In the genomic region with DNA sequence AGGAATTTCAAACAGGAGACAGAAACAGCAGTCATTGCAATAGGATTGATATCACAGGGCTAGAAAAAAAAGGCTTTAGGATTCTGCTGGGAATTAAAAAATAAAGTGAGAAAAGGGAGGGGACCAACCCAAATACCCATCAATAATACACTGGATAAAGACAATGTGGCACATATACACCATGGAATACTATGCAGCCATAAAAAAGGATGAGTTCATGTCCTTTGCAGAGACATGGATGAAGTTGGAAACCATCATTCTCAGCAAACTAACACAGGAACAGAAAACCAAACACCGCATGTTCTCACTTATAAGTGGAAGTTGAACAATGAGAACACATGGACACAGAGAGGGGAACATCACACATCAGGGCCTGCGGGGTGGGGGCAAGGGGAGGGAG, we compare ENCODE assay signal across 5 cellular contexts.
DNase-seq lines count a peak whose midpoint lies in the region; ATAC-seq, FAIRE-seq and TF ChIP-seq lines count a peak whose summit lies in the region.
"Not testable (repeated sequence)": the region's sequence is repeated elsewhere in the genome, so short reads cannot be mapped to it uniquely, and the experiment has no call there.

No MANE protein-coding gene starts in this region.

- not testable (repeated sequence) for H3K4me2 ChIP-seq in HCT116 (ENCODE audit: low read length); K562 (ENCODE audit: insufficient read depth, low read length)

- intact Hi-C loops in HCT116 (cut with micrococcal nuclease); K562 (cut with micrococcal nuclease): not testable (repeated sequence)

- peak overlapping the region; percentile 52 for H3K27ac Mint-ChIP-seq in HFFc6
- not testable (repeated sequence) for H3K27ac Mint-ChIP-seq in endothelial cell (ENCODE audit: unreplicated experiment)

- not testable (repeated sequence) for TF ChIP-seq RAD21 in HCT116 (IDR thresholded peaks at IDR 0.05; ENCODE audit: low read depth); K562 (CRISPR knock-in tag; conservative IDR thresholded peaks at IDR 0.05 in 1 of 2, IDR thresholded peaks at IDR 0.05 in 1 of 2)

- DNase-seq in HCT116 (ENCODE audit: low read depth, low spot score); HFFc6; K562 (ENCODE audit: extremely low read depth in 1 of 4, low spot score in 3 of 4); endothelial cell (ENCODE audit: low spot score): not testable (repeated sequence)

- H3K9me3 Mint-ChIP-seq in HFFc6: peaks cover 20% of the 10 kb centered on the region
- not testable (repeated sequence) for H3K9me3 Mint-ChIP-seq in endothelial cell (ENCODE audit: unreplicated experiment)

- not testable (repeated sequence) for H3K4me3 ChIP-seq in HCT116 (replicated peaks in 1 of 2; ENCODE audit: low read depth in 1 of 2, low read length in 2 of 2); HEK293 (ENCODE audit: low read depth, low read length); K562

- POLR2A ChIA-PET in HCT116 (lab: Charles Lee); HEK293 (lab: Yijun Ruan, JAX); K562 (lab: Yijun Ruan, JAX): not testable (repeated sequence)

- peaks cover 62% of the 10 kb centered on the region for H3K36me3 Mint-ChIP-seq in HFFc6 (ENCODE audit: low read depth)
- not testable (repeated sequence) for H3K36me3 Mint-ChIP-seq in endothelial cell (ENCODE audit: low read depth, unreplicated experiment)

- H3K27ac ChIP-seq in HCT116 (ENCODE audit: low read depth, low read length): peak overlapping the region; percentile 55; the same call in 1 of the 2 replicates
- not testable (repeated sequence) for H3K27ac ChIP-seq in HEK293 (ENCODE audit: extremely low read depth, low read depth, low read length); K562 (ENCODE audit: extremely low read depth, low read depth, low read length)

- not testable (repeated sequence) for TF ChIP-seq EP300 in K562 (IDR thresholded peaks at IDR 0.05; ENCODE audit: low read length)

- not testable (repeated sequence) for H4K20me1 ChIP-seq in HCT116 (ENCODE audit: insufficient read depth); K562 (replicated peaks; ENCODE audit: control insufficient read depth, insufficient read depth, low read length)

- CTCF ChIA-PET in HCT116 (lab: Charles Lee); HEK293 (lab: Yijun Ruan, JAX); K562 (lab: Yijun Ruan, JAX; ENCODE audit: low intra/inter-chr PET ratio): not testable (repeated sequence)

- not testable (repeated sequence) for H3K9ac ChIP-seq in HCT116 (ENCODE audit: low read length); K562 (ENCODE audit: insufficient read depth in 1 of 2, low read depth in 2 of 2, low read length in 2 of 2)

- not testable (repeated sequence) for H2AFZ ChIP-seq in HCT116 (ENCODE audit: low read depth, low read length, poor library complexity, severe bottlenecking); K562 (ENCODE audit: low read depth, low read length)

- not testable (repeated sequence) for ATAC-seq in HCT116, K562

- not testable (repeated sequence) for H3K4me3 Mint-ChIP-seq in HFFc6
- H3K4me3 Mint-ChIP-seq in endothelial cell (ENCODE audit: unreplicated experiment): peak overlapping the region; percentile 35

- in situ Hi-C loops in K562 (cut with MboI): not testable (repeated sequence)

- TF ChIP-seq CTCF in HCT116 (IDR thresholded peaks at IDR 0.05 in 2 of 3, conservative IDR thresholded peaks at IDR 0.05 in 1 of 3; ENCODE audit: borderline replicate concordance in 1 of 3, insufficient read depth in 1 of 3, low read depth in 2 of 3, low read length in 2 of 3); HEK293 (tag by site-specific recombination; IDR thresholded peaks at IDR 0.05); HFFc6 (IDR thresholded peaks at IDR 0.05); K562 (IDR thresholded peaks at IDR 0.05 in 2 of 3, conservative IDR thresholded peaks at IDR 0.05 in 1 of 3; ENCODE audit: insufficient read depth in 2 of 3, low read depth in 1 of 3, low read length in 3 of 3); endothelial cell (IDR thresholded peaks at IDR 0.05; ENCODE audit: unreplicated experiment): not testable (repeated sequence)

- not testable (repeated sequence) for H3K9me2 ChIP-seq in HCT116 (ENCODE audit: insufficient read depth)

- 0% methylated on average over 1 of the region's 2 CpGs for WGBS in K562 (ENCODE audit: insufficient coverage, low coverage, missing lambda C conversion rate)

- peaks cover 13% of the 10 kb centered on the region; the same call in 1 of the 2 replicates for H3K79me2 ChIP-seq in HCT116 (ENCODE audit: insufficient read depth, low read length)
- not testable (repeated sequence) for H3K79me2 ChIP-seq in K562 (ENCODE audit: control insufficient read depth, insufficient read depth, low read length)

- H3K27me3 Mint-ChIP-seq in HFFc6 (ENCODE audit: insufficient read depth); endothelial cell (ENCODE audit: unreplicated experiment): not testable (repeated sequence)

- not testable (repeated sequence) for BruUV-seq in HCT116 (replicated peaks; lab: Mats Ljungman, UMichigan); K562 (replicated peaks; lab: Mats Ljungman, UMichigan)

- not testable (repeated sequence) for FAIRE-seq in K562 (lab: Jason Lieb, UNC)

- not testable (repeated sequence) for H3K9me3 ChIP-seq in HCT116 (ENCODE audit: control insufficient read depth in 1 of 2, insufficient read depth in 1 of 2, low read depth in 1 of 2, low read length in 2 of 2); HEK293 (ENCODE audit: control insufficient read depth, insufficient read depth, low read depth, low read length); K562 (replicated peaks; ENCODE audit: control insufficient read depth, insufficient read depth, low read depth, low read length)

- H3K27me3 ChIP-seq in HCT116 (ENCODE audit: insufficient read depth, low read length); K562 (ENCODE audit: control insufficient read depth in 2 of 2, insufficient read depth in 2 of 2, low read length in 2 of 2): not testable (repeated sequence)

- H3K4me1 Mint-ChIP-seq in HFFc6 (ENCODE audit: low read depth): peaks cover 52% of the 10 kb centered on the region
- not testable (repeated sequence) for H3K4me1 Mint-ChIP-seq in endothelial cell (ENCODE audit: unreplicated experiment)

- H3K4me1 ChIP-seq in HCT116 (ENCODE audit: control insufficient read depth in 1 of 2, insufficient read depth in 2 of 2, low read length in 2 of 2): peaks cover 29 to 69% of the 10 kb centered on the region in 2 experiments
- not testable (repeated sequence) for H3K4me1 ChIP-seq in HEK293 (ENCODE audit: control insufficient read depth, insufficient read depth, low read length); K562 (replicated peaks in 1 of 2; ENCODE audit: control insufficient read depth in 2 of 2, insufficient read depth in 2 of 2, low read length in 2 of 2)

- not testable (repeated sequence) for H3K9me1 ChIP-seq in K562 (ENCODE audit: control insufficient read depth, insufficient read depth, low read length)

- RAD21 ChIA-PET in HCT116 (lab: Charles Lee; ENCODE audit: low non-redundant PET in 1 of 2, low total read pairs in 2 of 2, uncharacterized antibody in 2 of 2, unreplicated experiment in 2 of 2): not testable (repeated sequence)

- peaks cover 0 to 20% of the 10 kb centered on the region in 2 experiments; a peak in 1 of 4 replicates for H3K36me3 ChIP-seq in HCT116 (ENCODE audit: control insufficient read depth in 1 of 2, insufficient read depth in 2 of 2, low read length in 2 of 2)
- H3K36me3 ChIP-seq in HEK293 (ENCODE audit: control insufficient read depth in 2 of 2, insufficient read depth in 1 of 2, low read length in 2 of 2); K562 (ENCODE audit: control insufficient read depth, insufficient read depth, low read length): not testable (repeated sequence)

- not testable (repeated sequence) for TF ChIP-seq POLR2A in HCT116 (IDR thresholded peaks at IDR 0.05; ENCODE audit: borderline replicate concordance, extremely low read depth, insufficient read depth, insufficient read length); K562 (conservative IDR thresholded peaks at IDR 0.05)

TF ChIP-seq in HEK293, 187 proteins besides CTCF, POLR2A, EP300 and RAD21:
- TF ChIP-seq, protein P1, sequence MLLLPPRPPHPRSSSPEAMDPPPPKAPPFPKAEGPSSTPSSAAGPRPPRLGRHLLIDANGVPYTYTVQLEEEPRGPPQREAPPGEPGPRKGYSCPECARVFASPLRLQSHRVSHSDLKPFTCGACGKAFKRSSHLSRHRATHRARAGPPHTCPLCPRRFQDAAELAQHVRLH (tag by site-specific recombination; IDR thresholded peaks at IDR 0.05): peak; percentile 63; the same call in 1 of the 2 replicates
- peak; percentile 91 for TF ChIP-seq ZNF146 (tag by site-specific recombination; IDR thresholded peaks at IDR 0.05)

TF ChIP-seq in K562, 482 proteins besides CTCF, POLR2A, EP300 and RAD21:
- TF ChIP-seq ZNF146 (CRISPR knock-in tag; IDR thresholded peaks at IDR 0.05; ENCODE audit: unreplicated experiment): peak; percentile 30
TF ChIP-seq in K562: peak in this region for 1; not testable (repeated sequence) for 481.
